8 cellular contexts compared by ENCODE assay signal in genomic region chr5:12023614-12024241, GRCh38.
DNase-seq lines count a peak whose midpoint lies in the region; ATAC-seq and TF ChIP-seq lines count a peak whose summit lies in the region.

No MANE protein-coding gene starts in this region.

- H3K4me3 ChIP-seq in GM06990 (replicated peaks; ENCODE audit: low read depth, low read length) (no peak overlapping the region), neural cell (ENCODE audit: low read length) (no peak overlapping the region)

- no peaks in the 10 kb centered on the region for H3F3A ChIP-seq in neural cell (ENCODE audit: insufficient read depth, low read length, poor library complexity, severe bottlenecking)

- no peaks in the 10 kb centered on the region for H3K79me2 ChIP-seq in neural cell (replicated peaks; ENCODE audit: insufficient read depth, low read length)

- H3K27ac ChIP-seq in neural cell (ENCODE audit: low read length), result no peak overlapping the region

- H3K9me3 ChIP-seq in neural cell (ENCODE audit: low read length), result no peaks in the 10 kb centered on the region

- TF ChIP-seq EP300 in neural cell (conservative IDR thresholded peaks at IDR 0.05; ENCODE audit: poor library complexity, severe bottlenecking), result no peak

- TF ChIP-seq RAD21 in neural cell (conservative IDR thresholded peaks at IDR 0.05), result peak; percentile 86

- ATAC-seq in HG02870 (IDR thresholded peaks at IDR 0.05; ENCODE audit: unreplicated experiment) (peak; percentile 68), HG02642 (IDR thresholded peaks at IDR 0.05; ENCODE audit: poor library complexity, unreplicated experiment) (no peak)

- H3K9me2 ChIP-seq in neural cell (ENCODE audit: insufficient read depth, low read length), result no peaks in the 10 kb centered on the region

- DNase-seq in GM06990 (ENCODE audit: extremely low read depth, insufficient read length), result no peak
- peak; percentile 76 for DNase-seq in NCI-H748 (lab: John Stamatoyannopoulos, UW; ENCODE audit: unreplicated experiment)
- peak; percentile 75 for DNase-seq in cerebellar cortex (ENCODE audit: low spot score)
- DNase-seq in GM19238 (ENCODE audit: insufficient read length, low spot score), result no peak
- DNase-seq in T1000 (lab: John Stamatoyannopoulos, UW), result no peak

- no peaks in the 10 kb centered on the region for H4K20me1 ChIP-seq in neural cell (ENCODE audit: insufficient read depth)

- no peaks in the 10 kb centered on the region for H3K27me3 ChIP-seq in GM06990 (replicated peaks; ENCODE audit: control insufficient read depth, insufficient read depth, low read length)
- H3K27me3 ChIP-seq in neural cell (ENCODE audit: insufficient read depth, low read depth, low read length), result no peaks in the 10 kb centered on the region

- no peak overlapping the region for H3K4me2 ChIP-seq in neural cell (ENCODE audit: low read length)

- TF ChIP-seq CTCF in GM06990 (IDR thresholded peaks at IDR 0.05; ENCODE audit: insufficient read depth, low read length, poor library complexity, severe bottlenecking), result peak; percentile 70
- peak; percentile 84 for TF ChIP-seq CTCF in neural cell (IDR thresholded peaks at IDR 0.05; ENCODE audit: poor library complexity, severe bottlenecking)

- no peak overlapping the region for H2AFZ ChIP-seq in neural cell (ENCODE audit: low read depth, low read length)

- H3K9ac ChIP-seq in neural cell (ENCODE audit: low read length), result no peak overlapping the region

- H3K36me3 ChIP-seq in GM06990 (ENCODE audit: control insufficient read depth, insufficient read depth, low read length), result no peaks in the 10 kb centered on the region
- H3K36me3 ChIP-seq in neural cell (ENCODE audit: insufficient read depth, low read length), result no peaks in the 10 kb centered on the region

TF ChIP-seq in neural cell, 6 proteins besides CTCF, POLR2A, EP300 and RAD21:
- TF ChIP-seq REST (IDR thresholded peaks at IDR 0.05; ENCODE audit: borderline replicate concordance), result no peak
- TF ChIP-seq SMC3 (conservative IDR thresholded peaks at IDR 0.05; ENCODE audit: poor library complexity), result peak; percentile 88
- no peak for TF ChIP-seq POLR2AphosphoS5 (IDR thresholded peaks at IDR 0.05)

Comparison
In these comparisons a context has a peak if more than half of its experiments do, and no peak if none do; other contexts are left out.
1. DNase-seq: peak in NCI-H748 (single experiment) and cerebellar cortex (single experiment); none in GM06990 (single experiment), GM19238 (single experiment) and T1000 (single experiment).